Comparison of ENCODE assay signal across 8 cellular contexts in the genomic region with DNA sequence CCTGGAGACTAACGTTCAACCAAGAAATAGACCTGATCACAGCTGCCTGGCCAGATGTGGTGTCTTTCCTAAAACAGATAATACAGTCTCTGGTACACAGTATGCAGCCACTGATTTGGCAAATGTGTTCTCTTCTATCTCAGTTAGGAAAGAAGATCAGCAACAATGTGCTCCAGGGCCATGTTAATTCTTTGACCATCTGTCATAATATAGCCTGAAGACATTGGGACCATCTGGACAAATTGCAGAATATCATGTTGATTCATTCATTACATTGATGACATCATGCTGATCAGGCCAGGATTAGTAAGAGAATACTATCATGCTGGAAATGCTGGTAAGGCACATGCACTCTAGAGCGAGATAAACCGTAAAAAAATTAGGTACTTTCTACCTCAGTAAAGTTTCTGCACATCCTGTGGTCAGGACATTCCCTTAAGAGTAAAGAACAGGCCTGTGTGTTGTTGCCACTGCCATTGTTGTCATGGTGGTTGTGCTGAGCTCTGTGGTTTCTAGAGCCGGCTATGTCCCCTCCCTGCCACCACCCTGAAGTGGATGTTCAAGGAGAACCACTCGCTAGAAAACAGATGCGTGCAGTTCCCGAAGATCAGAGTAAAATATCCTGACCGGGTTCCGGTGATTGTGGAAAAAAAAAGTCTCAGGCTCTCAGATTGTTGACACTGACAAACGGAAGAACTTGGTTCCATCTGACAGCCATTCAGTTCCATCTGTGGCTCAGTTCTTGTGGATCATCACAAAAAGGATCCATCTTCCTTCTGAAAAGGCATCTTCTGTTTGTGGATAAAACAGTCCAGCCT. TPM values are rescaled to one million over a fixed set of nuclear protein-coding genes. Genes with fewer than 3 reads are reported as not detected.
DNase-seq lines count a peak whose midpoint lies in the region; ATAC-seq lines count a peak whose summit lies in the region.

No MANE protein-coding gene starts in this region.

- no peaks in the 10 kb centered on the region for H3K9me3 ChIP-seq in right cardiac atrium (ENCODE audit: control insufficient read depth, low read length)

- no peaks in the 10 kb centered on the region for H3K4me1 ChIP-seq in right cardiac atrium (ENCODE audit: control insufficient read depth, insufficient read depth, low read length)

- ATAC-seq in GM18907 (IDR thresholded peaks at IDR 0.05; ENCODE audit: unreplicated experiment) (peak; percentile 88), HG03280 (IDR thresholded peaks at IDR 0.05; ENCODE audit: unreplicated experiment) (peak; percentile 82), right cardiac atrium (no peak), GM21526 (IDR thresholded peaks at IDR 0.05; ENCODE audit: low FRiP score, unreplicated experiment) (no peak)

- no peaks in the 10 kb centered on the region for H3K27me3 ChIP-seq in right cardiac atrium (ENCODE audit: control insufficient read depth, insufficient read depth)

- intact Hi-C loops in right cardiac atrium (cut with DNase I), result loop anchor here in 1 of 4 donors (10.0 kb wide), 1 partner anchor 205 kb away; no protein-coding TSS in a partner anchor

- no peak overlapping the region for H3K4me3 ChIP-seq in right cardiac atrium (ENCODE audit: low read length)

- no peak overlapping the region for H3K27ac ChIP-seq in right cardiac atrium (ENCODE audit: low read length)

- DNase-seq in Ammon's horn (ENCODE audit: low spot score), result peak; percentile 23
- DNase-seq in activated T-cell treated with anti-CD3 and anti-CD28 coated beads, Interleukin-2, amount 50 U/mL, for 48 hours, result peak; percentile 29 to 33
- no peak for DNase-seq in medulla oblongata (ENCODE audit: extremely low spot score)
- DNase-seq in mesenteric fat pad (ENCODE audit: low spot score), result no peak
- DNase-seq in right cardiac atrium, result no peak

- 90% methylated on average over 10 of the region's 10 CpGs for WGBS in right cardiac atrium

RNA-seq across cellular contexts. Expression of gene JMY, which starts 6.4 kb away (rescaled TPM):
- total RNA-seq in mesenteric fat pad (8.5 TPM), right cardiac atrium (10 to 100 TPM; 10.3 to 14.5 (median 11.6) TPM)
- 4.1 TPM for polyA plus RNA-seq in right cardiac atrium

Comparison
In these comparisons a context has a peak if more than half of its experiments do, and no peak if none do; other contexts are left out.
1. DNase-seq: peak in Ammon's horn (single experiment) and activated T-cell treated with anti-CD3 and anti-CD28 coated beads, Interleukin-2, amount 50 U/mL, for 48 hours (2 of 2); none in medulla oblongata (single experiment), mesenteric fat pad (single experiment) and right cardiac atrium (0 of 3).
2. ATAC-seq: peak in GM18907 (single experiment) and HG03280 (single experiment); none in right cardiac atrium (0 of 2) and GM21526 (single experiment).